8 cellular contexts compared by ENCODE assay signal in genomic region chr21:28018741-28019669, GRCh38.
DNase-seq lines count a peak whose midpoint lies in the region; ATAC-seq and FAIRE-seq lines count a peak whose summit lies in the region.

No MANE protein-coding gene starts in this region.

- FAIRE-seq in HTR-8/SVneo (lab: Jason Lieb, UNC): no peak

- no peak overlapping the region for H2BK120ac ChIP-seq in mesenchymal stem cell (ENCODE audit: low read depth, low read length)

- no peak overlapping the region for H3K4me2 ChIP-seq in mesenchymal stem cell (ENCODE audit: low read length, poor library complexity, severe bottlenecking)

- no peaks in the 10 kb centered on the region for H3K36me3 Mint-ChIP-seq in T-cell

- H4K8ac ChIP-seq in mesenchymal stem cell (ENCODE audit: low read length): no peak overlapping the region

- no peak overlapping the region for H3K4me3 ChIP-seq in mesenchymal stem cell (ENCODE audit: insufficient read depth in 1 of 2, low read depth in 1 of 2, low read length in 2 of 2)

- POLR2A ChIA-PET in T-cell (lab: Charles Lee): no interaction called here

- H3K79me1 ChIP-seq in mesenchymal stem cell (replicated peaks; ENCODE audit: low read length, poor library complexity, severe bottlenecking): no peaks in the 10 kb centered on the region

- no peak overlapping the region for H2AK5ac ChIP-seq in mesenchymal stem cell (ENCODE audit: low read length, severe bottlenecking)

- H3K27me3 Mint-ChIP-seq in T-cell: no peaks in the 10 kb centered on the region

- no peaks in the 10 kb centered on the region for H3K4me1 ChIP-seq in mesenchymal stem cell (ENCODE audit: control insufficient read depth, insufficient read depth, low read depth, low read length)

- no peaks in the 10 kb centered on the region for H3K27me3 ChIP-seq in mesenchymal stem cell (ENCODE audit: control insufficient read depth in 1 of 2, insufficient read depth in 1 of 2, low read length in 2 of 2)

- intact Hi-C loops in posterior cingulate gyrus (cut with DNase I): no loop called here

- H4K91ac ChIP-seq in mesenchymal stem cell (ENCODE audit: low read length): no peak overlapping the region

- H3K18ac ChIP-seq in mesenchymal stem cell (ENCODE audit: low read depth in 1 of 2, low read length in 2 of 2): no peak overlapping the region

- no peaks in the 10 kb centered on the region for H3K9me3 Mint-ChIP-seq in T-cell

- H3K4me1 Mint-ChIP-seq in T-cell: no peaks in the 10 kb centered on the region

- H3K27ac Mint-ChIP-seq in T-cell: no peak overlapping the region

- no peaks in the 10 kb centered on the region for H3K36me3 ChIP-seq in mesenchymal stem cell (ENCODE audit: control insufficient read depth in 1 of 2, insufficient read depth in 2 of 2, low read depth in 1 of 2, low read length in 2 of 2)

- WGBS in mesenchymal stem cell: 92% methylated on average over 15 of the region's 15 CpGs

- no peak overlapping the region for H2BK5ac ChIP-seq in mesenchymal stem cell (ENCODE audit: low read depth, low read length, poor library complexity, severe bottlenecking)

- CTCF ChIA-PET in T-cell (lab: Charles Lee): no interaction called here

- no peak overlapping the region for H2BK15ac ChIP-seq in mesenchymal stem cell (ENCODE audit: low read depth, poor library complexity, severe bottlenecking)

- no peak overlapping the region for H2BK12ac ChIP-seq in mesenchymal stem cell (ENCODE audit: low read length in 2 of 2)

- no peaks in the 10 kb centered on the region for H3K9me3 ChIP-seq in mesenchymal stem cell (ENCODE audit: control insufficient read depth, low read length)

- ATAC-seq in GM18868 (IDR thresholded peaks at IDR 0.05; ENCODE audit: unreplicated experiment) (peak; percentile 95), HG03457 (IDR thresholded peaks at IDR 0.05; ENCODE audit: unreplicated experiment) (no peak), T-cell (replicated peaks in 1 of 4) (no peak)

- peak; percentile 3 for DNase-seq in HTR-8/SVneo (ENCODE audit: insufficient read length, low spot score)
- DNase-seq in posterior cingulate gyrus: peak; percentile 33 to 96 (median 68)
- DNase-seq in activated CD4-positive, alpha-beta T cell treated with anti-CD3 and anti-CD28 coated beads for 48 hours: no peak
- no peak for DNase-seq in mesenchymal stem cell
- no peak for DNase-seq in T-cell

- peak overlapping the region in 1 of 2 experiments; percentile 79 for H3K14ac ChIP-seq in mesenchymal stem cell (ENCODE audit: low read length in 2 of 2)

- H3K27ac ChIP-seq in angular gyrus (ENCODE audit: low read depth, low read length) (peak overlapping the region; percentile 92), mesenchymal stem cell (ENCODE audit: low read length, poor library complexity, severe bottlenecking) (no peak overlapping the region)

- H3K4ac ChIP-seq in mesenchymal stem cell (ENCODE audit: low read depth in 1 of 2, low read length in 2 of 2): no peak overlapping the region

- no peak overlapping the region for H3K4me3 Mint-ChIP-seq in T-cell

- H2AFZ ChIP-seq in mesenchymal stem cell (ENCODE audit: low read depth, low read length): no peak overlapping the region

- H3K23ac ChIP-seq in mesenchymal stem cell (ENCODE audit: low read length in 2 of 2): no peak overlapping the region

- H3K9ac ChIP-seq in mesenchymal stem cell (ENCODE audit: low read length): no peak overlapping the region

Comparison
In these comparisons a context has a peak if more than half of its experiments do, and no peak if none do; other contexts are left out.
1. DNase-seq: peak in HTR-8/SVneo (single experiment) and posterior cingulate gyrus (10 of 10); none in activated CD4-positive, alpha-beta T cell treated with anti-CD3 and anti-CD28 coated beads for 48 hours (single experiment), mesenchymal stem cell (single experiment) and T-cell (0 of 34).